In the genomic region with DNA sequence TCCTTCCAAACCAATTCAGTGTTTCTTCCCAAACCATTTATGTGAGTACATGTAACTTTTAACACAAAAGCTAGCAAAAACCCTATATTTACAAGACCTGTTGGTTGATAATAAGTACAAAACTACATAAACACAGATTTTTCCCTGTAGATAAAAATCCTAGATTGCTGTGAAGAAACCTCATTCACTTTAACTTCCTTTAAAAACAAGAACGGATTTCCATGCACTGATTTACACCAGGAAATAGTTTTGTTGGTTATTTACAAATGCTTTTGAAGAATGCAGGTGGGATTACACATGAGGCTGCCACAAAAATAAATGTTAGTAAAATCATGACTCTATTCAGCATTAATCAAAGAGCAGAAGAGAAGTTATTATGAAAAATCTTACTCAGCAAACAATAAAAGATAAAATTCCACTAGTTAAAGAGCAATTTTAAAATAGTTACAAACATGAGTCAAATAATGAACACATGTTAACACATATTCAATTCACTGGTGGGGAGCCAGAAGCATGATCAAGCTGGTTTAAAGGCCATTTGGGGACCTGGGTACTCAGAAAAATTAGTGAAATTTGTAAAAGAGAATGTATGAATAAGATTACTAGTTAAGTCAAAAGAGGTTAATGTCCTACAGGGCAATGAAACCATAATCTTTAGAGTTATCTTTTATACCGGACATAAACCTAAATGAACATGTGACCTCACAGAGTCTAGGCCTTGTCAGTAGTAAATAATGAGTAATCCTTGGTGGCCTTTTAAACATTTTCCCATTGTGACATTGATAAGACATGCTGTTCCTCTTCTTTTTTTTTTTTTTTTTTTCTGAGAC, we compare ENCODE assay signal across 1 cellular context.
A peak's percentile ranks its signal among the peaks of the same experiment; 100 is the strongest.
TF ChIP-seq lines count a peak whose summit lies in the region.

No MANE protein-coding gene starts in this region.

TF ChIP-seq in IMR-90, 13 proteins besides CTCF, POLR2A, EP300 and RAD21:
- TF ChIP-seq MAFK (IDR thresholded peaks at IDR 0.05; ENCODE audit: low read depth, low read length): peak; percentile 49
- TF ChIP-seq, protein P1, sequence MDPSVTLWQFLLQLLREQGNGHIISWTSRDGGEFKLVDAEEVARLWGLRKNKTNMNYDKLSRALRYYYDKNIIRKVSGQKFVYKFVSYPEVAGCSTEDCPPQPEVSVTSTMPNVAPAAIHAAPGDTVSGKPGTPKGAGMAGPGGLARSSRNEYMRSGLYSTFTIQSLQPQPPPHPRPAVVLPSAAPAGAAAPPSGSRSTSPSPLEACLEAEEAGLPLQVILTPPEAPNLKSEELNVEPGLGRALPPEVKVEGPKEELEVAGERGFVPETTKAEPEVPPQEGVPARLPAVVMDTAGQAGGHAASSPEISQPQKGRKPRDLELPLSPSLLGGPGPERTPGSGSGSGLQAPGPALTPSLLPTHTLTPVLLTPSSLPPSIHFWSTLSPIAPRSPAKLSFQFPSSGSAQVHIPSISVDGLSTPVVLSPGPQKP (IDR thresholded peaks at IDR 0.05; ENCODE audit: borderline replicate concordance, low read depth, low read length): no peak
- TF ChIP-seq, protein P2, sequence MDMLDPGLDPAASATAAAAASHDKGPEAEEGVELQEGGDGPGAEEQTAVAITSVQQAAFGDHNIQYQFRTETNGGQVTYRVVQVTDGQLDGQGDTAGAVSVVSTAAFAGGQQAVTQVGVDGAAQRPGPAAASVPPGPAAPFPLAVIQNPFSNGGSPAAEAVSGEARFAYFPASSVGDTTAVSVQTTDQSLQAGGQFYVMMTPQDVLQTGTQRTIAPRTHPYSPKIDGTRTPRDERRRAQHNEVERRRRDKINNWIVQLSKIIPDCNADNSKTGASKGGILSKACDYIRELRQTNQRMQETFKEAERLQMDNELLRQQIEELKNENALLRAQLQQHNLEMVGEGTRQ (IDR thresholded peaks at IDR 0.05; ENCODE audit: low read depth, low read length): 0 out of 2 replicates have a peak, but pooled peaks have one; percentile 19
TF ChIP-seq in IMR-90: peak in this region for 2.
